Comparison of ENCODE assay signal across 9 cellular contexts in genomic region chr17:17841620-17842025, GRCh38. TPM values are rescaled to one million over a fixed set of nuclear protein-coding genes. Genes with fewer than 3 reads are reported as not detected.
DNase-seq lines count a peak whose midpoint lies in the region; ATAC-seq, FAIRE-seq and TF ChIP-seq lines count a peak whose summit lies in the region.
"Had no signal": no experiment of that assay in that cellular context is flagged by ENCODE, and none has a peak within 500 bp of the region (broad histone marks: within the 10 kb centered on the region; RNA-seq: fewer than 3 reads in every experiment).

No MANE protein-coding gene starts in this region.

- H3K9me2 ChIP-seq in GM23248 (ENCODE audit: insufficient read depth) (no peaks in the 10 kb centered on the region), PC-3 (replicated peaks; ENCODE audit: low read length) (no peaks in the 10 kb centered on the region)

- no peaks in the 10 kb centered on the region for H4K20me1 ChIP-seq in GM23248 (ENCODE audit: insufficient read depth)
- no peaks in the 10 kb centered on the region for H4K20me1 ChIP-seq in PC-3 (ENCODE audit: low read length)
- no peaks in the 10 kb centered on the region for H4K20me1 ChIP-seq in fibroblast of lung (ENCODE audit: control insufficient read depth, extremely low read depth, insufficient read depth, low read length)

- H3K4me3 ChIP-seq in GM23248 (no peak overlapping the region), PC-3 (ENCODE audit: low read length) (no peak overlapping the region), fibroblast of lung (replicated peaks in 1 of 4; ENCODE audit: control extremely low read depth in 1 of 4, insufficient read depth in 1 of 4, low read depth in 3 of 4, low read length in 4 of 4) (no peak overlapping the region), prostate gland (no peak overlapping the region), mucosa of descending colon (no peak overlapping the region)

- TF ChIP-seq POLR2A in prostate gland (IDR thresholded peaks at IDR 0.05): no peak

- DNase-seq in GM23248: no peak
- no peak for DNase-seq in PC-3
- DNase-seq in fibroblast of lung (ENCODE audit: low read depth in 2 of 2): no peak
- DNase-seq in prostate gland (ENCODE audit: low spot score): peak; percentile 55
- no peak for DNase-seq in mucosa of descending colon
- DNase-seq in RCC 7860 (ENCODE audit: low spot score): no peak
- DNase-seq: activated naive CD8-positive, alpha-beta T cell treated with anti-CD3 and anti-CD28 coated beads for 36 hours had no signal

- H3K9me3 ChIP-seq in GM23248 (ENCODE audit: low read depth) (no peaks in the 10 kb centered on the region), PC-3 (ENCODE audit: low read length) (no peaks in the 10 kb centered on the region), fibroblast of lung (ENCODE audit: control insufficient read depth, insufficient read depth, low read depth, low read length) (no peaks in the 10 kb centered on the region), prostate gland (no peaks in the 10 kb centered on the region), mucosa of descending colon (no peaks in the 10 kb centered on the region)

- H3K27ac ChIP-seq in GM23248 (peak overlapping the region; percentile 95), PC-3 (ENCODE audit: low read length) (peak overlapping the region; percentile 97), fibroblast of lung (ENCODE audit: insufficient read depth, low read length) (peak overlapping the region; percentile 51), prostate gland (peak overlapping the region; percentile 100)

- no peak overlapping the region for H3K9ac ChIP-seq in GM23248
- no peak overlapping the region for H3K9ac ChIP-seq in PC-3 (ENCODE audit: low read length)
- H3K9ac ChIP-seq in fibroblast of lung (ENCODE audit: insufficient read depth, low read length): no peak overlapping the region

- TF ChIP-seq CTCF in PC-3 (conservative IDR thresholded peaks at IDR 0.05; ENCODE audit: low read depth, low read length) (no peak), fibroblast of lung (conservative IDR thresholded peaks at IDR 0.05 in 1 of 2, IDR thresholded peaks at IDR 0.05 in 1 of 2; ENCODE audit: low read depth in 1 of 2, low read length in 2 of 2) (no peak), prostate gland (IDR thresholded peaks at IDR 0.05) (peak in 1 of 4 experiments; percentile 4), mucosa of descending colon (IDR thresholded peaks at IDR 0.05) (no peak)

- intact Hi-C loops in PC-3 (cut with micrococcal nuclease): no loop called here
- intact Hi-C loops in prostate gland (cut with DNase I): no loop called here
- intact Hi-C loops in mucosa of descending colon (cut with DNase I, micrococcal nuclease): loop anchor here in 1 of 2 donors (10.0 kb wide), 1 partner anchor 157 kb away; the partner anchor contains the start of gene RAI1

- H3K4me2 ChIP-seq in GM23248 (ENCODE audit: unreplicated experiment) (no peak overlapping the region), PC-3 (ENCODE audit: low read length) (no peak overlapping the region), fibroblast of lung (ENCODE audit: extremely low read depth, insufficient read depth, low read length) (no peak overlapping the region)

- H3K27me3 ChIP-seq in GM23248 (replicated peaks; ENCODE audit: insufficient read depth) (no peaks in the 10 kb centered on the region), PC-3 (ENCODE audit: low read length) (no peaks in the 10 kb centered on the region), fibroblast of lung (ENCODE audit: control insufficient read depth, insufficient read depth, low read length) (no peaks in the 10 kb centered on the region), prostate gland (replicated peaks; ENCODE audit: insufficient read depth) (no peaks in the 10 kb centered on the region)

- H3K4me1 ChIP-seq in GM23248 (ENCODE audit: insufficient read depth): peaks cover 35% of the 10 kb centered on the region
- peaks cover 43% of the 10 kb centered on the region for H3K4me1 ChIP-seq in PC-3 (ENCODE audit: insufficient read depth, low read length)
- peaks cover 35% of the 10 kb centered on the region for H3K4me1 ChIP-seq in fibroblast of lung (ENCODE audit: control insufficient read depth, extremely low read depth, insufficient read depth, low read length)
- H3K4me1 ChIP-seq in prostate gland (replicated peaks): peaks cover 45% of the 10 kb centered on the region
- H3K4me1 ChIP-seq in mucosa of descending colon (ENCODE audit: low read depth): peaks cover 44% of the 10 kb centered on the region

- H2AFZ ChIP-seq in GM23248: 0 out of 2 replicates have a peak overlapping the region, but pooled peaks have one; percentile 18
- H2AFZ ChIP-seq in PC-3 (ENCODE audit: low read length): no peak overlapping the region
- no peak overlapping the region for H2AFZ ChIP-seq in fibroblast of lung (ENCODE audit: low read length)

- CTCF ChIA-PET in PC-3 (lab: Charles Lee): no interaction called here

- H3K36me3 ChIP-seq in GM23248 (ENCODE audit: low read depth): no peaks in the 10 kb centered on the region
- no peaks in the 10 kb centered on the region for H3K36me3 ChIP-seq in PC-3 (ENCODE audit: low read depth, low read length)
- peaks cover 3% of the 10 kb centered on the region for H3K36me3 ChIP-seq in fibroblast of lung (ENCODE audit: control insufficient read depth, insufficient read depth, low read length)
- H3K36me3 ChIP-seq in prostate gland: no peaks in the 10 kb centered on the region
- H3K36me3 ChIP-seq in mucosa of descending colon (ENCODE audit: low read depth): no peaks in the 10 kb centered on the region

- H3F3A ChIP-seq in GM23248 (ENCODE audit: insufficient read depth): peaks cover 33% of the 10 kb centered on the region
- H3F3A ChIP-seq in PC-3 (ENCODE audit: low read length, unreplicated experiment): peaks cover 6% of the 10 kb centered on the region

- ATAC-seq in PC-3 (no peak), mucosa of descending colon (no peak), GM18873 (IDR thresholded peaks at IDR 0.05; ENCODE audit: low FRiP score, unreplicated experiment) (no peak), HG03175 (IDR thresholded peaks at IDR 0.05; ENCODE audit: unreplicated experiment) (no peak)

- BruUV-seq in PC-3 (replicated peaks; lab: Mats Ljungman, UMichigan): no TSS peak

- POLR2A ChIA-PET in PC-3 (lab: Charles Lee; ENCODE audit: unreplicated experiment): no interaction called here

- WGBS in GM23248 (ENCODE audit: low coverage in 1 of 2, low lambda C conversion rate in 2 of 2, missing lambda C conversion rate in 2 of 2), 2 experiments: 86 to 100% methylated on average over 1 of the region's 1 CpG
- 69% methylated on average over 1 of the region's 1 CpG for WGBS in prostate gland

- FAIRE-seq in RCC 7860 (lab: Jason Lieb, UNC): no peak

- in situ Hi-C loops in GM23248 (cut with MboI): no loop called here

- H3K79me2 ChIP-seq in GM23248 (ENCODE audit: insufficient read depth) (no peaks in the 10 kb centered on the region), PC-3 (ENCODE audit: low read length) (peaks cover 17% of the 10 kb centered on the region), fibroblast of lung (ENCODE audit: control insufficient read depth, insufficient read depth, low read length) (no peaks in the 10 kb centered on the region)

RNA-seq across cellular contexts. Expression of gene SREBF1, which starts 4.8 kb away (rescaled TPM):
- total RNA-seq in GM23248 (2014; rRNA removed; shearing (Covaris generic)): 34.4 and 36.2 TPM in 2 replicates
- polyA plus RNA-seq in GM23248 (2016; fragmentation: Nextera tagmentation; extraction: Ambion mirVana) (14.3 and 19.2 TPM in 2 replicates), fibroblast of lung (29.7 and 49.1 TPM in 2 replicates)
- total RNA-seq in PC-3 (2014; rRNA removed) (167 and 194 TPM in 2 replicates), fibroblast of lung (51.9 and 77.6 TPM in 2 replicates), prostate gland (100 to 1,000 TPM; 134 to 299 TPM), mucosa of descending colon (100 to 1,000 TPM; 161 to 179 (median 170) TPM)
- polyA plus RNA-seq in fibroblast of lung (2012): 73.7 and 109 TPM in 2 replicates
- 172 and 195 TPM in 2 replicates for polyA minus RNA-seq in fibroblast of lung (ENCODE audit: low replicate concordance)
